Comparison of ENCODE assay signal across 18 cellular contexts in genomic region chr3:60660026-60660425, GRCh38.
"Had no signal": no experiment of that assay in that cellular context is flagged by ENCODE, and none has a peak within 500 bp of the region (broad histone marks: within the 10 kb centered on the region; RNA-seq: fewer than 3 reads in every experiment).

No MANE protein-coding gene starts in this region.

- H3K27ac Mint-ChIP-seq: naive thymus-derived CD4-positive, alpha-beta T cell; nephron progenitor cell had no signal

- H3K4me3 Mint-ChIP-seq: naive thymus-derived CD4-positive, alpha-beta T cell; nephron progenitor cell had no signal

- ATAC-seq: esophagus mucosa; heart left ventricle; left colon; left ventricle myocardium superior; naive thymus-derived CD4-positive, alpha-beta T cell; right cardiac atrium had no signal

- H3K4me1 ChIP-seq: colonic mucosa, heart left ventricle had no signal

- H3K36me3 ChIP-seq: colonic mucosa, heart left ventricle had no signal

- DNase-seq: colonic mucosa; effector CD4-positive, alpha-beta T cell; heart left ventricle; hippocampal formation; left colon; left ventricle myocardium superior; mesenchymal stem cell; naive thymus-derived CD4-positive, alpha-beta T cell; nephron progenitor cell; posterior cingulate gyrus; right cardiac atrium; small intestine; stimulated activated CD4-positive, alpha-beta T cell treated with anti-CD3 and anti-CD28 coated beads, Interleukin-12 subunit alpha, Interleukin-12 subunit beta, amount 100 ng/mL, for 4 hours; stimulated activated CD4-positive, alpha-beta T cell treated with anti-CD3 and anti-CD28 coated beads, Interleukin-2, amount 100 ng/mL, for 48 hours; stimulated activated naive CD4-positive, alpha-beta T cell treated with Interleukin-2 at 50 U/mL for 16 hours; trophoblast cell had no signal

- H3K27me3 Mint-ChIP-seq: naive thymus-derived CD4-positive, alpha-beta T cell had no signal

- H3K27me3 ChIP-seq: colonic mucosa, heart left ventricle had no signal

- H3K4me3 ChIP-seq: colonic mucosa, heart left ventricle, lung had no signal

- H3K4me1 Mint-ChIP-seq: nephron progenitor cell had no signal

- H3K27ac ChIP-seq: colonic mucosa, heart left ventricle had no signal

- H3K9me3 ChIP-seq: colonic mucosa had no signal
